Comparison of ENCODE assay signal across 1 cellular context in the genomic region with DNA sequence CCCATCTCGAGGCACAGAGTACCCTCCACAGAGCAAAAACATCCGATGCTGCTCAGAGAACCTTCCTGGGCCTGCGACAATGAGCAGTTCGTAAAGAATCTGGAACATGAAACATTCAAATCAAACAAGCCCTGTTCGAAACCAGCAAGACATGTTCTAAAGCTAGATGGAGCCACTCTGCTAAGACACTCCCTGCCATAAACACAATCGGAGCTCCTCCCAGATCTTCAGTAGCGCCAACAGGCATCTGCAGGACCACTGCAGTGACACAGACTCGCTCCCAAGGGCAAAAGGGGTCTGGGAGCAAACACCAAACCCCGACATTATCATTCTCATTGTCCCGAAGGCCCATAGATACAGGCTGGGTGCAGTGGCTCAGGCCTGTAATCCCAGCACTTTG.
TF ChIP-seq lines count a peak whose summit lies in the region.

No MANE protein-coding gene starts in this region.

TF ChIP-seq in IMR-90, 13 proteins besides CTCF, POLR2A, EP300 and RAD21 (continued from another document):
- no peak for TF ChIP-seq CHD1 (IDR thresholded peaks at IDR 0.05; ENCODE audit: low read depth, low read length)
